Comparison of ENCODE assay signal across 23 cellular contexts in genomic region chr6:142035890-142036289, GRCh38.
"Had no signal": no experiment of that assay in that cellular context is flagged by ENCODE, and none has a peak within 500 bp of the region (broad histone marks: within the 10 kb centered on the region; RNA-seq: fewer than 3 reads in every experiment).

No MANE protein-coding gene starts in this region.

- DNase-seq: cortex of kidney; effector CD4-positive, alpha-beta T cell; gastrocnemius medialis; head of caudate nucleus; left ventricle myocardium superior; lower lobe of right lung; naive thymus-derived CD8-positive, alpha-beta T cell; nephron progenitor cell; nucleus accumbens; stimulated activated CD4-positive, alpha-beta T cell treated with anti-CD3 and anti-CD28 coated beads, Interleukin-12 subunit alpha, Interleukin-12 subunit beta, amount 100 ng/mL, for 4 hours; stimulated activated CD4-positive, alpha-beta T cell treated with anti-CD3 and anti-CD28 coated beads, Interleukin-1b, Interleukin-23, amount 100 ng/mL, for 48 hours; stimulated activated CD4-positive, alpha-beta T cell treated with anti-CD3 and anti-CD28 coated beads, Interleukin-4, amount 100 ng/mL, for 1 hour; stimulated activated CD8-positive, alpha-beta memory T cell treated with anti-CD3 and anti-CD28 coated beads, Interleukin-4, amount 100 ng/mL, for 48 hours; stimulated activated naive CD4-positive, alpha-beta T cell treated with Interleukin-2 at 50 U/mL for 16 hours; upper lobe of right lung; uterus had no signal

- H3K4me2 ChIP-seq: smooth muscle cell had no signal

- H3K9me3 Mint-ChIP-seq: naive thymus-derived CD8-positive, alpha-beta T cell had no signal

- FAIRE-seq: keratinocyte had no signal

- H3K4me3 Mint-ChIP-seq: naive thymus-derived CD8-positive, alpha-beta T cell; nephron progenitor cell had no signal

- H3K4me3 ChIP-seq: gastrocnemius medialis, lower lobe of right lung, prostate gland, right atrium auricular region, smooth muscle cell, thoracic aorta, tibial nerve, upper lobe of right lung, uterus had no signal

- H3K27ac ChIP-seq: gastrocnemius medialis, lower lobe of right lung, prostate gland, right atrium auricular region, thoracic aorta, tibial nerve, upper lobe of right lung, uterus had no signal

- H3K36me3 ChIP-seq: gastrocnemius medialis, lower lobe of right lung, prostate gland, right atrium auricular region, thoracic aorta, tibial nerve, upper lobe of right lung, uterus had no signal

- H3K27me3 ChIP-seq: gastrocnemius medialis, right atrium auricular region, tibial nerve, upper lobe of right lung, uterus had no signal

- H3K36me3 Mint-ChIP-seq: naive thymus-derived CD8-positive, alpha-beta T cell had no signal

- H3K4me1 Mint-ChIP-seq: naive thymus-derived CD8-positive, alpha-beta T cell; nephron progenitor cell had no signal

- ATAC-seq: gastrocnemius medialis; left ventricle myocardium superior; lower lobe of right lung; naive thymus-derived CD8-positive, alpha-beta T cell; sciatic nerve; upper lobe of right lung had no signal

- H3K9me3 ChIP-seq: gastrocnemius medialis, lower lobe of right lung, prostate gland, right atrium auricular region, thoracic aorta, tibial nerve, upper lobe of right lung, uterus had no signal

- H3K4me1 ChIP-seq: gastrocnemius medialis, lower lobe of right lung, prostate gland, right atrium auricular region, tibial nerve, upper lobe of right lung, uterus had no signal

- H3K27ac Mint-ChIP-seq: naive thymus-derived CD8-positive, alpha-beta T cell; nephron progenitor cell had no signal
